22 cellular contexts compared by ENCODE assay signal in the genomic region with DNA sequence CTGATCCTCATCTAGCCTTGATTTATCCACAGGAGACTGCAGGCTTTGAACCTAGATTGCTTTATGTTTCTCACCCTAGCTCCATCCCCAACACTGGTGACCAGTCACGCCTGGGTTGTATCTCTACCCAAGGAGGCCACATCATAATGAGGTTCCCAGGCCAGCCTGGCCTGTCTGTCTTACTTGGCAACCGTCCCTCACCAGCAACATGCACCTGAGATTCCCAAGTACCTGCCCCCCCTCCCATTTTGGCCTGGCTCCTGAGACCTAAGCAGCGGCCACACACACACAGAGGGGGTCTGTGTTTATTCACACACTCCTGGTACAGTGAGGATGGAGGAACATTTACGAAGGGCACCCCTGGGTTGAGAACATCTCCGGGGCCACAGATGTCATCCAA. TPM values are rescaled to one million over a fixed set of nuclear protein-coding genes. Genes with fewer than 3 reads are reported as not detected.
DNase-seq lines count a peak whose midpoint lies in the region; ATAC-seq and TF ChIP-seq lines count a peak whose summit lies in the region.
"Had no signal": no experiment of that assay in that cellular context is flagged by ENCODE, and none has a peak within 500 bp of the region (broad histone marks: within the 10 kb centered on the region; RNA-seq: fewer than 3 reads in every experiment).

No MANE protein-coding gene starts in this region.

- peak overlapping the region; percentile 37 for H3K4me3 Mint-ChIP-seq in activated naive CD8-positive, alpha-beta T cell treated with anti-CD3 and anti-CD28 coated beads, Interleukin-2, amount 10 ng/mL, durations not matched to agents 7 days and 5 days
- H3K4me3 Mint-ChIP-seq in activated naive CD8-positive, alpha-beta T cell treated with anti-CD3 and anti-CD28 coated beads for 36 hours: no peak overlapping the region
- H3K4me3 Mint-ChIP-seq in WTC11: peak overlapping the region; percentile 62
- peak overlapping the region in 9 of 10 donors; percentile 0 to 77 (median 57) for H3K4me3 Mint-ChIP-seq in naive thymus-derived CD4-positive, alpha-beta T cell

- peaks cover 0 to 9% of the 10 kb centered on the region in 2 donors for H3K27me3 ChIP-seq in naive thymus-derived CD4-positive, alpha-beta T cell (ENCODE audit: control insufficient read depth in 2 of 2, insufficient read depth in 2 of 2, low read length in 2 of 2)

- POLR2A ChIA-PET in activated naive CD8-positive, alpha-beta T cell treated with anti-CD3 and anti-CD28 coated beads, Interleukin-2, amount 10 ng/mL, durations not matched to agents 7 days and 5 days (lab: Charles Lee): no interaction called here
- POLR2A ChIA-PET in WTC11 (lab: Charles Lee): no interaction called here
- POLR2A ChIA-PET in naive thymus-derived CD4-positive, alpha-beta T cell (lab: Charles Lee): no interaction called here

- H3K4me1 Mint-ChIP-seq in activated naive CD8-positive, alpha-beta T cell treated with anti-CD3 and anti-CD28 coated beads, Interleukin-2, amount 10 ng/mL, durations not matched to agents 7 days and 5 days: peaks cover 23% of the 10 kb centered on the region
- peaks cover 27% of the 10 kb centered on the region for H3K4me1 Mint-ChIP-seq in activated naive CD8-positive, alpha-beta T cell treated with anti-CD3 and anti-CD28 coated beads for 36 hours
- H3K4me1 Mint-ChIP-seq in WTC11: peaks cover 12% of the 10 kb centered on the region
- H3K4me1 Mint-ChIP-seq in naive thymus-derived CD4-positive, alpha-beta T cell: peaks cover 19 to 27% (median 21%) of the 10 kb centered on the region in 7 donors

- CTCF ChIA-PET in WTC11 (lab: Charles Lee): interaction anchor here (0.7 to 4.4 kb wide), 3 partner anchors 31 to 248 kb away, joined by 5 to 23 read pairs (median 7); no protein-coding TSS in a partner anchor
- CTCF ChIA-PET in naive thymus-derived CD4-positive, alpha-beta T cell (lab: Charles Lee): no interaction called here

- no peak for ATAC-seq in activated naive CD8-positive, alpha-beta T cell treated with anti-CD3 and anti-CD28 coated beads, Interleukin-2, amount 10 ng/mL, durations not matched to agents 7 days and 5 days (ENCODE audit: low read depth)
- no peak for ATAC-seq in WTC11
- ATAC-seq in naive thymus-derived CD4-positive, alpha-beta T cell: no peak
- ATAC-seq: sciatic nerve had no signal

- H3K9me3 ChIP-seq in naive thymus-derived CD4-positive, alpha-beta T cell (ENCODE audit: control insufficient read depth in 2 of 3, low read length in 3 of 3): no peaks in the 10 kb centered on the region
- H3K9me3 ChIP-seq: suprapubic skin, uterus had no signal

- peaks cover 8% of the 10 kb centered on the region for H3K36me3 Mint-ChIP-seq in activated naive CD8-positive, alpha-beta T cell treated with anti-CD3 and anti-CD28 coated beads, Interleukin-2, amount 10 ng/mL, durations not matched to agents 7 days and 5 days
- peaks cover 21% of the 10 kb centered on the region for H3K36me3 Mint-ChIP-seq in activated naive CD8-positive, alpha-beta T cell treated with anti-CD3 and anti-CD28 coated beads for 36 hours
- peaks cover 3% of the 10 kb centered on the region; the same call in 1 of the 2 replicates for H3K36me3 Mint-ChIP-seq in WTC11
- H3K36me3 Mint-ChIP-seq in naive thymus-derived CD4-positive, alpha-beta T cell: peaks cover 0 to 15% (median 5%) of the 10 kb centered on the region in 5 donors

- intact Hi-C loops in naive thymus-derived CD4-positive, alpha-beta T cell (cut with micrococcal nuclease): loop anchor here in 1 of 2 donors (1.0 kb wide), 1 partner anchor 19 kb away; no protein-coding TSS in a partner anchor

- no peak for TF ChIP-seq CTCF in WTC11 (IDR thresholded peaks at IDR 0.05)

- no peak overlapping the region for H3K27ac Mint-ChIP-seq in activated naive CD8-positive, alpha-beta T cell treated with anti-CD3 and anti-CD28 coated beads, Interleukin-2, amount 10 ng/mL, durations not matched to agents 7 days and 5 days
- H3K27ac Mint-ChIP-seq in activated naive CD8-positive, alpha-beta T cell treated with anti-CD3 and anti-CD28 coated beads for 36 hours: no peak overlapping the region
- no peak overlapping the region for H3K27ac Mint-ChIP-seq in WTC11
- H3K27ac Mint-ChIP-seq in naive thymus-derived CD4-positive, alpha-beta T cell: no peak overlapping the region

- H3K27me3 Mint-ChIP-seq in activated naive CD8-positive, alpha-beta T cell treated with anti-CD3 and anti-CD28 coated beads, Interleukin-2, amount 10 ng/mL, durations not matched to agents 7 days and 5 days: peaks cover 33% of the 10 kb centered on the region
- H3K27me3 Mint-ChIP-seq in activated naive CD8-positive, alpha-beta T cell treated with anti-CD3 and anti-CD28 coated beads for 36 hours: peaks cover 32% of the 10 kb centered on the region
- H3K27me3 Mint-ChIP-seq in WTC11 (ENCODE audit: low read depth): peaks cover 60% of the 10 kb centered on the region
- peaks cover 20 to 38% (median 23%) of the 10 kb centered on the region in 5 donors for H3K27me3 Mint-ChIP-seq in naive thymus-derived CD4-positive, alpha-beta T cell

- no peak for DNase-seq in activated naive CD8-positive, alpha-beta T cell treated with anti-CD3 and anti-CD28 coated beads, Interleukin-2, amount 10 ng/mL, durations not matched to agents 7 days and 5 days
- no peak for DNase-seq in activated naive CD8-positive, alpha-beta T cell treated with anti-CD3 and anti-CD28 coated beads for 36 hours
- DNase-seq in WTC11 (ENCODE audit: low spot score) (no peak), middle frontal gyrus (ENCODE audit: extremely low spot score, low spot score) (no peak), cerebellar cortex (ENCODE audit: low spot score) (no peak)
- DNase-seq in naive thymus-derived CD4-positive, alpha-beta T cell: no peak
- DNase-seq in activated T-cell treated with anti-CD3 and anti-CD28 coated beads, Interleukin-2, amount 50 U/mL, for 48 hours: no peak
- no peak for DNase-seq in stimulated activated CD4-positive, alpha-beta T cell treated with anti-CD3 and anti-CD28 coated beads, Interleukin-12 subunit alpha, Interleukin-12 subunit beta, amount 100 ng/mL, for 4 hours
- DNase-seq: activated CD4-positive, alpha-beta T cell treated with anti-CD3 and anti-CD28 coated beads, Interleukin-2, amount 50 U/mL, for 4 hours; activated CD8-positive, alpha-beta memory T cell treated with anti-CD3 and anti-CD28 coated beads, Interleukin-2, amount 50 U/mL, for 48 hours; left colon; midbrain; NCI-H1930; NCI-H226; SIG-M5; uterus; WERI-Rb-1 had no signal

- no peak overlapping the region for H3K4me3 ChIP-seq in naive thymus-derived CD4-positive, alpha-beta T cell (ENCODE audit: low read length)
- H3K4me3 ChIP-seq: uterus had no signal

- no peak overlapping the region for H3K27ac ChIP-seq in naive thymus-derived CD4-positive, alpha-beta T cell (ENCODE audit: low read depth, low read length)
- H3K27ac ChIP-seq: suprapubic skin, uterus, WERI-Rb-1 had no signal

- H3K36me3 ChIP-seq in naive thymus-derived CD4-positive, alpha-beta T cell (ENCODE audit: control insufficient read depth in 2 of 3, insufficient read depth in 3 of 3, low read length in 3 of 3): no peaks in the 10 kb centered on the region
- H3K36me3 ChIP-seq: uterus, WERI-Rb-1 had no signal

- peaks cover 15 to 20% of the 10 kb centered on the region in 2 donors for H3K4me1 ChIP-seq in naive thymus-derived CD4-positive, alpha-beta T cell (ENCODE audit: control insufficient read depth in 2 of 2, insufficient read depth in 2 of 2, low read length in 2 of 2)

- no peaks in the 10 kb centered on the region for H3K9me3 Mint-ChIP-seq in activated naive CD8-positive, alpha-beta T cell treated with anti-CD3 and anti-CD28 coated beads, Interleukin-2, amount 10 ng/mL, durations not matched to agents 7 days and 5 days
- no peaks in the 10 kb centered on the region for H3K9me3 Mint-ChIP-seq in activated naive CD8-positive, alpha-beta T cell treated with anti-CD3 and anti-CD28 coated beads for 36 hours
- H3K9me3 Mint-ChIP-seq in WTC11: no peaks in the 10 kb centered on the region
- H3K9me3 Mint-ChIP-seq in naive thymus-derived CD4-positive, alpha-beta T cell: peaks cover 0 to 4% (median 0%) of the 10 kb centered on the region in 11 donors

RNA-seq across cellular contexts. Expression of gene CAMK2N2, which starts 2.4 kb away (rescaled TPM):
- total RNA-seq in activated naive CD8-positive, alpha-beta T cell treated with anti-CD3 and anti-CD28 coated beads, Interleukin-2, amount 10 ng/mL, durations not matched to agents 7 days and 5 days: not detected
- total RNA-seq in activated naive CD8-positive, alpha-beta T cell treated with anti-CD3 and anti-CD28 coated beads for 36 hours: not detected
- total RNA-seq in WTC11 (2021): 10.5 to 13.1 TPM (median 11.5 TPM) in 3 replicates
- not detected for total RNA-seq in naive thymus-derived CD4-positive, alpha-beta T cell
- polyA plus RNA-seq in naive thymus-derived CD4-positive, alpha-beta T cell: not detected
- total RNA-seq: HT-29, suprapubic skin, uterus had no signal

RNA-seq across cellular contexts. Expression of gene EEF1AKMT4, which starts 9.5 kb away (rescaled TPM):
- 1 to 10 TPM; 2.5 to 3.3 TPM for total RNA-seq in activated naive CD8-positive, alpha-beta T cell treated with anti-CD3 and anti-CD28 coated beads, Interleukin-2, amount 10 ng/mL, durations not matched to agents 7 days and 5 days
- total RNA-seq in activated naive CD8-positive, alpha-beta T cell treated with anti-CD3 and anti-CD28 coated beads for 36 hours: 10 to 100 TPM; 10.2 to 10.9 TPM
- 11.3 to 11.8 TPM (median 11.4 TPM) in 3 replicates for total RNA-seq in WTC11 (2021)
- total RNA-seq in naive thymus-derived CD4-positive, alpha-beta T cell: 1 to 10 TPM in 4 of 5 experiments, under 1 TPM in 1; 0.27 to 6.6 (median 2.2) TPM
- polyA plus RNA-seq in naive thymus-derived CD4-positive, alpha-beta T cell: 1 to 10 TPM; 2.4 to 4.4 TPM

RNA-seq across cellular contexts. Expression of gene ALG3, which starts 10.2 kb away (rescaled TPM):
- total RNA-seq in activated naive CD8-positive, alpha-beta T cell treated with anti-CD3 and anti-CD28 coated beads, Interleukin-2, amount 10 ng/mL, durations not matched to agents 7 days and 5 days: 10 to 100 TPM; 38.8 to 38.9 TPM
- total RNA-seq in activated naive CD8-positive, alpha-beta T cell treated with anti-CD3 and anti-CD28 coated beads for 36 hours: 10 to 100 TPM; 52.3 to 54.9 TPM
- 57.3 to 60.0 TPM (median 58.7 TPM) in 3 replicates for total RNA-seq in WTC11 (2021)
- 10 to 100 TPM; 19.4 to 51.0 (median 39.1) TPM for total RNA-seq in naive thymus-derived CD4-positive, alpha-beta T cell
- 10 to 100 TPM; 51.6 to 80.3 TPM for polyA plus RNA-seq in naive thymus-derived CD4-positive, alpha-beta T cell

RNA-seq across cellular contexts. Expression of gene ECE2, which starts 16.9 kb away (rescaled TPM):
- total RNA-seq in activated naive CD8-positive, alpha-beta T cell treated with anti-CD3 and anti-CD28 coated beads, Interleukin-2, amount 10 ng/mL, durations not matched to agents 7 days and 5 days: not detected
- not detected for total RNA-seq in activated naive CD8-positive, alpha-beta T cell treated with anti-CD3 and anti-CD28 coated beads for 36 hours
- total RNA-seq in WTC11 (2021): 0.46 to 1.2 TPM (median 0.64 TPM) in 3 replicates
- not detected for total RNA-seq in naive thymus-derived CD4-positive, alpha-beta T cell
- polyA plus RNA-seq in naive thymus-derived CD4-positive, alpha-beta T cell: not detected
- total RNA-seq: astrocyte, HT-29, osteocyte, sciatic nerve, suprapubic skin, uterus had no signal

RNA-seq across cellular contexts. Expression of gene VWA5B2, which starts 29.5 kb away (rescaled TPM):
- under 1 TPM in 1 of 2 experiments, not detected in 1; 0.25 TPM for total RNA-seq in activated naive CD8-positive, alpha-beta T cell treated with anti-CD3 and anti-CD28 coated beads, Interleukin-2, amount 10 ng/mL, durations not matched to agents 7 days and 5 days
- total RNA-seq in activated naive CD8-positive, alpha-beta T cell treated with anti-CD3 and anti-CD28 coated beads for 36 hours: not detected
- 0.44 to 0.57 TPM (median 0.55 TPM) in 3 replicates for total RNA-seq in WTC11 (2021)
- not detected for total RNA-seq in naive thymus-derived CD4-positive, alpha-beta T cell
- polyA plus RNA-seq in naive thymus-derived CD4-positive, alpha-beta T cell: not detected
